8 cellular contexts compared by ENCODE assay signal in the genomic region with DNA sequence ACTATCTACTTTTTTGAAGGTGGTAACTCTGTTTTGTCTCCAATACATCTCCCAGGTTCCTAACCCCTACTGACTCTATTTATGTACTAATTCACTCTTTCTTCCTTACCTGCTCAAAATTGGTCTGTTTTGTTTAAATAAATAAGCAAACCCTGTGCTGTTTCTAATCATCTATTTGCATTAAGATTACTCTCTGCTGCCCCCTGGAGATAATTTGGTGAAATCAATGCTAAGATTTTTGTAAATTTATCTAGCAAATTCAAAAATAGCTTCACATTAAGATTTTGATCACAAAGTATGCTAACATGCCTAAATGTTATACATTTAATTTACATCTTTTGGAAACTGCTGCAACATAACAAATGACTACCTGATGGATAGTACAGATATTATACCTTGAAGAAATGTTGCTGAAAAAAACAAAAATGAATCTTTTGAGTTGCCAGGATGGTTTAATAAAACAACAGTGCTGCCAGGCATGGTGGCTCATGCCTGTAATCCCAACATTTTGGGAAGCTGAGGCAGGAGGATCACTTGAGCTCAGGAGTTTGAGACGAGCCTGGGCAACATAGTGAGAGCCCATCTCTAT. TPM values are rescaled to one million over a fixed set of nuclear protein-coding genes. Genes with fewer than 3 reads are reported as not detected.
A peak's percentile ranks its signal among the peaks of the same experiment; 100 is the strongest.
DNase-seq lines count a peak whose midpoint lies in the region; ATAC-seq, FAIRE-seq and TF ChIP-seq lines count a peak whose summit lies in the region.

No MANE protein-coding gene starts in this region.

- H3K4me1 ChIP-seq in Caco-2, result no peaks in the 10 kb centered on the region
- H3K4me1 ChIP-seq in small intestine (ENCODE audit: control insufficient read depth in 2 of 2, insufficient read depth in 1 of 2, low read depth in 1 of 2, low read length in 1 of 2), result no peaks in the 10 kb centered on the region

- 77 to 86% (median 81%) methylated on average over 1 of the region's 1 CpG for whole genome bisulfite sequencing in small intestine, 3 donors

- H3K27ac ChIP-seq in small intestine (ENCODE audit: low read depth in 1 of 2, low read length in 1 of 2), result no peak overlapping the region

- H3K9me3 Mint-ChIP-seq in Caco-2 (ENCODE audit: unreplicated experiment), result no peaks in the 10 kb centered on the region

- BruUV-seq in Caco-2 (replicated peaks; lab: Mats Ljungman, UMichigan), result no TSS peak

- H3K4me1 Mint-ChIP-seq in Caco-2 (ENCODE audit: low read depth, unreplicated experiment), result peaks cover 6% of the 10 kb centered on the region

- POLR2A ChIA-PET in Caco-2 (lab: Charles Lee), result no interaction called here

- peak; percentile 49 for FAIRE-seq in small intestine (lab: Jason Lieb, UNC)

- intact Hi-C loops in Caco-2 (cut with micrococcal nuclease; ENCODE audit: unreplicated experiment), result loop anchor here (1.0 to 5.0 kb wide), 4 partner anchors 167 to 397 kb away; no protein-coding TSS in a partner anchor

- no peak overlapping the region for H3K27ac Mint-ChIP-seq in Caco-2 (ENCODE audit: unreplicated experiment)

- no peak overlapping the region for H3K4me3 ChIP-seq in Caco-2 (ENCODE audit: low read depth, low read length)
- H3K4me3 ChIP-seq in HFF-Myc (replicated peaks; ENCODE audit: low read depth, low read length), result no peak overlapping the region
- no peak overlapping the region for H3K4me3 ChIP-seq in fibroblast of villous mesenchyme (ENCODE audit: low read depth, low read length)
- H3K4me3 ChIP-seq in small intestine (ENCODE audit: low read depth in 1 of 2, low read length in 2 of 2), result no peak overlapping the region

- peak; percentile 55 to 76 for TF ChIP-seq CTCF in Caco-2 (IDR thresholded peaks at IDR 0.05; ENCODE audit: insufficient read depth in 1 of 2, low read depth in 1 of 2, low read length in 1 of 2, severe bottlenecking in 1 of 2, unreplicated experiment in 1 of 2)
- peak; percentile 39 for TF ChIP-seq CTCF in HFF-Myc (IDR thresholded peaks at IDR 0.05; ENCODE audit: low read depth, low read length, missing control alignments)
- TF ChIP-seq CTCF in fibroblast of villous mesenchyme (IDR thresholded peaks at IDR 0.05; ENCODE audit: insufficient read depth, low read depth, low read length), result peak; percentile 62

- DNase-seq in Caco-2 (peak in 1 of 2 experiments; percentile 39), HFF-Myc (ENCODE audit: extremely low read depth, low read depth) (peak; percentile 9), SKM-1 (lab: John Stamatoyannopoulos, UW; ENCODE audit: unreplicated experiment) (peak; percentile 9), fibroblast of villous mesenchyme (ENCODE audit: low read depth) (peak; percentile 60), small intestine (peak; percentile 36), NCI-H524 treated with DMSO at 0.1 percent for 48 hours (lab: John Stamatoyannopoulos, UW) (no peak)

- H3K36me3 ChIP-seq in Caco-2 (ENCODE audit: control insufficient read depth, insufficient read depth, low read length) (no peaks in the 10 kb centered on the region), small intestine (ENCODE audit: control insufficient read depth in 2 of 2, insufficient read depth in 2 of 2, low read length in 2 of 2) (no peaks in the 10 kb centered on the region)

- no peak for ATAC-seq in HG03025 (IDR thresholded peaks at IDR 0.05; ENCODE audit: low FRiP score, unreplicated experiment)
- no peak for ATAC-seq in HG03342 (IDR thresholded peaks at IDR 0.05; ENCODE audit: unreplicated experiment)

- H3K27me3 ChIP-seq in Caco-2 (replicated peaks; ENCODE audit: control insufficient read depth, insufficient read depth, low read length), result no peaks in the 10 kb centered on the region
- H3K27me3 ChIP-seq in small intestine (ENCODE audit: control insufficient read depth in 2 of 2, insufficient read depth in 2 of 2, low read length in 2 of 2), result no peaks in the 10 kb centered on the region

- H3K9me3 ChIP-seq in Caco-2 (no peaks in the 10 kb centered on the region), small intestine (ENCODE audit: control insufficient read depth, low read depth) (no peaks in the 10 kb centered on the region)

- H3K4me3 Mint-ChIP-seq in Caco-2 (ENCODE audit: unreplicated experiment), result no peak overlapping the region

- no peaks in the 10 kb centered on the region for H3K36me3 Mint-ChIP-seq in Caco-2 (ENCODE audit: insufficient read depth, unreplicated experiment)

- CTCF ChIA-PET in Caco-2 (lab: Charles Lee), result interaction anchor here (1.3 to 1.5 kb wide), 2 partner anchors 245 to 337 kb away, joined by 6 to 15 read pairs; no protein-coding TSS in a partner anchor

- no peaks in the 10 kb centered on the region for H3K27me3 Mint-ChIP-seq in Caco-2 (ENCODE audit: insufficient read depth, unreplicated experiment)

RNA-seq across cellular contexts. Expression of gene CD200R1, which starts 4.4 kb away (rescaled TPM):
- total RNA-seq in Caco-2 (2022) (0.11 and 0.28 TPM in 2 replicates), fibroblast of villous mesenchyme (under 0.01 TPM in 2 replicates)
- polyA plus RNA-seq in small intestine, result under 1 TPM in 2 of 3 donors, not detected in 1; 0.27 to 0.48 TPM

RNA-seq across cellular contexts. Expression of gene GTPBP8, which starts 11.4 kb away (rescaled TPM):
- 18.3 and 19.5 TPM in 2 replicates for total RNA-seq in Caco-2 (2022)
- total RNA-seq in fibroblast of villous mesenchyme, result 40.6 and 44.9 TPM in 2 replicates
- 10 to 100 TPM; 14.7 to 18.8 (median 17.3) TPM for polyA plus RNA-seq in small intestine
